19 cellular contexts compared by ENCODE assay signal in genomic region chr4:80577991-80578390, GRCh38.
"Had no signal": no experiment of that assay in that cellular context is flagged by ENCODE, and none has a peak within 500 bp of the region (broad histone marks: within the 10 kb centered on the region; RNA-seq: fewer than 3 reads in every experiment).

No MANE protein-coding gene starts in this region.

- H3K27me3 ChIP-seq: esophagus muscularis mucosa, suprapubic skin, thyroid gland, upper lobe of left lung, vagina had no signal

- H3K36me3 ChIP-seq: esophagus muscularis mucosa, gastrocnemius medialis, suprapubic skin, thyroid gland, upper lobe of left lung, vagina had no signal

- H3K9me3 ChIP-seq: gastrocnemius medialis, thyroid gland, upper lobe of left lung, vagina had no signal

- H3K4me3 ChIP-seq: dorsolateral prefrontal cortex, esophagus muscularis mucosa, gastrocnemius medialis, smooth muscle cell, suprapubic skin, thyroid gland, upper lobe of left lung, vagina had no signal

- H3K27ac ChIP-seq: dorsolateral prefrontal cortex, esophagus muscularis mucosa, gastrocnemius medialis, suprapubic skin, thyroid gland, upper lobe of left lung, vagina had no signal

- H3K4me2 ChIP-seq: smooth muscle cell had no signal

- H3K4me1 ChIP-seq: esophagus muscularis mucosa, gastrocnemius medialis, suprapubic skin, thyroid gland, upper lobe of left lung, vagina had no signal

- ATAC-seq: gastrocnemius medialis; left cardiac atrium; right cardiac atrium; stimulated activated naive CD8-positive, alpha-beta T cell treated with anti-CD3 and anti-CD28 coated beads, Interleukin-15, Interleukin-2, amounts not matched to agents 100 U/mL and 50 U/mL, for 24 hours had no signal

- DNase-seq: cortex of kidney; dorsolateral prefrontal cortex; effector memory CD4-positive, alpha-beta T cell; gastrocnemius medialis; glutamatergic neuron; islet precursor cell; left cardiac atrium; mesendoderm; naive B cell; nephron progenitor cell; right cardiac atrium; stimulated activated CD4-positive, alpha-beta T cell treated with anti-CD3 and anti-CD28 coated beads, Interleukin-2, amount 100 ng/mL, for 48 hours; stimulated activated naive CD8-positive, alpha-beta T cell treated with anti-CD3 and anti-CD28 coated beads, Interleukin-15, Interleukin-2, amounts not matched to agents 100 U/mL and 50 U/mL, for 24 hours; thyroid gland; upper lobe of left lung had no signal
